16 cellular contexts compared by ENCODE assay signal in genomic region chr2:239129147-239129896, GRCh38.
"Had no signal": no experiment of that assay in that cellular context is flagged by ENCODE, and none has a peak within 500 bp of the region (broad histone marks: within the 10 kb centered on the region; RNA-seq: fewer than 3 reads in every experiment).

No MANE protein-coding gene starts in this region.

- ATAC-seq: activated CD8-positive, alpha-beta T cell treated with anti-CD3 and anti-CD28 coated beads, Interleukin-2, amount 10 ng/mL, durations not matched to agents 7 days and 5 days; effector memory CD8-positive, alpha-beta T cell; naive thymus-derived CD8-positive, alpha-beta T cell; stimulated activated naive CD8-positive, alpha-beta T cell treated with anti-CD3 and anti-CD28 coated beads, Interleukin-15, amount 100 ng/mL, for 72 hours had no signal

- H3K27me3 Mint-ChIP-seq: effector memory CD8-positive, alpha-beta T cell; naive thymus-derived CD8-positive, alpha-beta T cell; stimulated activated naive CD8-positive, alpha-beta T cell treated with anti-CD3 and anti-CD28 coated beads, Interleukin-15, amount 100 ng/mL, for 72 hours had no signal

- DNase-seq: activated CD8-positive, alpha-beta memory T cell treated with anti-CD3 and anti-CD28 coated beads, Interleukin-2, amount 50 U/mL, for 48 hours; activated CD8-positive, alpha-beta T cell treated with anti-CD3 and anti-CD28 coated beads, Interleukin-2, amount 10 ng/mL, durations not matched to agents 7 days and 5 days; activated naive CD4-positive, alpha-beta T cell; caudate nucleus; effector memory CD8-positive, alpha-beta T cell; erythroblast; hypothalamus; kidney glomerular epithelial cell; naive thymus-derived CD8-positive, alpha-beta T cell; sigmoid colon; stimulated activated CD4-positive, alpha-beta T cell treated with anti-CD3 and anti-CD28 coated beads, Interleukin-12 subunit alpha, Interleukin-12 subunit beta, amount 100 ng/mL, for 4 hours; stimulated activated CD4-positive, alpha-beta T cell treated with anti-CD3 and anti-CD28 coated beads, Interleukin-2, amount 100 ng/mL, for 48 hours; stimulated activated CD8-positive, alpha-beta memory T cell treated with anti-CD3 and anti-CD28 coated beads, Interleukin-4, amount 100 ng/mL, for 48 hours; stimulated activated naive CD8-positive, alpha-beta T cell treated with anti-CD3 and anti-CD28 coated beads, Interleukin-15, amount 100 ng/mL, for 72 hours; transverse colon had no signal

- H3K4me3 Mint-ChIP-seq: activated CD8-positive, alpha-beta T cell treated with anti-CD3 and anti-CD28 coated beads, Interleukin-2, amount 10 ng/mL, durations not matched to agents 7 days and 5 days; effector memory CD8-positive, alpha-beta T cell; naive thymus-derived CD8-positive, alpha-beta T cell; stimulated activated naive CD8-positive, alpha-beta T cell treated with anti-CD3 and anti-CD28 coated beads, Interleukin-15, amount 100 ng/mL, for 72 hours; T-helper 2 cell treated with Interferon-gamma antibody and Interleukin-4, amounts not matched to agents 5 μg/mL and 100 μg/mL, for 36 hours had no signal

- H3K27ac ChIP-seq: transverse colon had no signal

- H3K9me3 ChIP-seq: sigmoid colon, transverse colon had no signal

- H3K27ac Mint-ChIP-seq: activated CD8-positive, alpha-beta T cell treated with anti-CD3 and anti-CD28 coated beads, Interleukin-2, amount 10 ng/mL, durations not matched to agents 7 days and 5 days; T-helper 2 cell treated with Interferon-gamma antibody and Interleukin-4, amounts not matched to agents 5 μg/mL and 100 μg/mL, for 36 hours had no signal

- H3K4me3 ChIP-seq: sigmoid colon, transverse colon had no signal

- H3K4me1 ChIP-seq: sigmoid colon, transverse colon had no signal

- H3K4me1 Mint-ChIP-seq: stimulated activated naive CD8-positive, alpha-beta T cell treated with anti-CD3 and anti-CD28 coated beads, Interleukin-15, amount 100 ng/mL, for 72 hours had no signal

- H3K9me3 Mint-ChIP-seq: effector memory CD8-positive, alpha-beta T cell; naive thymus-derived CD8-positive, alpha-beta T cell; stimulated activated naive CD8-positive, alpha-beta T cell treated with anti-CD3 and anti-CD28 coated beads, Interleukin-15, amount 100 ng/mL, for 72 hours; T-helper 2 cell treated with Interferon-gamma antibody and Interleukin-4, amounts not matched to agents 5 μg/mL and 100 μg/mL, for 36 hours had no signal

- H3K27me3 ChIP-seq: sigmoid colon, transverse colon had no signal
